In genomic region chr7:35454575-35455385, GRCh38 we compare ENCODE assay signal across 25 cellular contexts.
DNase-seq lines count a peak whose midpoint lies in the region; ATAC-seq lines count a peak whose summit lies in the region.
"Had no signal": no experiment of that assay in that cellular context is flagged by ENCODE, and none has a peak within 500 bp of the region (broad histone marks: within the 10 kb centered on the region; RNA-seq: fewer than 3 reads in every experiment).

No MANE protein-coding gene starts in this region.

- no peaks in the 10 kb centered on the region for H3K4me1 ChIP-seq in HUES64 (ENCODE audit: insufficient read depth, low read length)
- H3K4me1 ChIP-seq in ectodermal cell (ENCODE audit: control insufficient read depth, insufficient read depth, low read length): no peaks in the 10 kb centered on the region
- no peaks in the 10 kb centered on the region for H3K4me1 ChIP-seq in iPS-20b (ENCODE audit: insufficient read depth, low read length)
- H3K4me1 ChIP-seq: thyroid gland had no signal

- no peak for ATAC-seq in HG03565 (IDR thresholded peaks at IDR 0.05; ENCODE audit: unreplicated experiment)
- ATAC-seq: HCT116, left colon had no signal

- peak; percentile 72 for DNase-seq in retina
- no peak for DNase-seq in DMS53 (lab: John Stamatoyannopoulos, UW)
- no peak for DNase-seq in pons (ENCODE audit: low spot score)
- DNase-seq in NCI-H345 (lab: John Stamatoyannopoulos, UW): no peak
- DNase-seq: activated CD4-positive, alpha-beta memory T cell treated with anti-CD3 and anti-CD28 coated beads for 36 hours; activated CD4-positive, CD25-positive, alpha-beta regulatory T cell; activated effector memory CD4-positive, alpha-beta T cell treated with anti-CD3 and anti-CD28 coated beads, Interleukin-2, amount 50 U/mL, for 16 hours; CD4-positive, alpha-beta T cell; DMS153; GDM1; hypothalamus; KG1; left colon; NCI-H2171 treated with DMSO at 0.1 percent for 48 hours; NCI-H526; stimulated activated CD4-positive, alpha-beta T cell treated with anti-CD3 and anti-CD28 coated beads, Interleukin-4, amount 100 ng/mL, for 24 hours; stimulated activated naive CD4-positive, alpha-beta T cell treated with Interleukin-2 at 50 U/mL for 16 hours; T-helper 9 cell; thyroid gland had no signal

- peaks cover 34% of the 10 kb centered on the region for H3K27me3 ChIP-seq in HUES64 (ENCODE audit: insufficient read depth, low read length)
- peaks cover 27% of the 10 kb centered on the region for H3K27me3 ChIP-seq in ectodermal cell (ENCODE audit: control insufficient read depth, insufficient read depth, low read length, poor library complexity, severe bottlenecking)
- H3K27me3 ChIP-seq in iPS-20b (ENCODE audit: insufficient read depth, low read length): peaks cover 22% of the 10 kb centered on the region; the same call in 1 of the 2 replicates
- H3K27me3 ChIP-seq: thyroid gland had no signal

- no peak overlapping the region for H3K27ac ChIP-seq in HUES64 (ENCODE audit: low read depth, low read length)
- no peak overlapping the region for H3K27ac ChIP-seq in ectodermal cell (ENCODE audit: insufficient read depth, low read depth, low read length, poor library complexity, severe bottlenecking)
- H3K27ac ChIP-seq in iPS-20b (ENCODE audit: low read length): no peak overlapping the region
- H3K27ac ChIP-seq: cardiac muscle cell, thyroid gland had no signal

- peak overlapping the region; percentile 47 for H3K4me3 ChIP-seq in HUES64 (ENCODE audit: low read length)
- H3K4me3 ChIP-seq in ectodermal cell (ENCODE audit: insufficient read depth, low read depth, low read length): peak overlapping the region; percentile 16
- H3K4me3 ChIP-seq in iPS-20b (ENCODE audit: low read length): peak overlapping the region; percentile 58; the same call in 1 of the 2 replicates
- H3K4me3 ChIP-seq: cardiac muscle cell, thyroid gland had no signal

- H3K9me3 ChIP-seq in HUES64 (ENCODE audit: insufficient read depth, low read depth, low read length) (0 out of 2 replicates have a peak, but pooled peaks cover 3% of the 10 kb centered on the region), ectodermal cell (ENCODE audit: control insufficient read depth, low read length) (no peaks in the 10 kb centered on the region), iPS-20b (ENCODE audit: insufficient read depth, low read depth, low read length) (no peaks in the 10 kb centered on the region)
- H3K9me3 ChIP-seq: thyroid gland had no signal

- H3K36me3 ChIP-seq in HUES64 (ENCODE audit: insufficient read depth, low read length): no peaks in the 10 kb centered on the region
- H3K36me3 ChIP-seq in ectodermal cell (ENCODE audit: control insufficient read depth, insufficient read depth, low read length): no peaks in the 10 kb centered on the region
- no peaks in the 10 kb centered on the region for H3K36me3 ChIP-seq in iPS-20b (ENCODE audit: insufficient read depth, low read depth, low read length)
- H3K36me3 ChIP-seq: cardiac muscle cell, thyroid gland had no signal

- H3K9ac ChIP-seq in HUES64 (ENCODE audit: low read depth, low read length): no peak overlapping the region
- no peak overlapping the region; the same call in 1 of the 2 replicates for H3K9ac ChIP-seq in iPS-20b (ENCODE audit: low read depth, low read length)

- WGBS in HUES64: 47% methylated on average over 58 of the region's 58 CpGs
- WGBS in ectodermal cell, 2 experiments: 47 to 50% methylated on average over 58 of the region's 58 CpGs
